Comparison of ENCODE assay signal across 19 cellular contexts in the genomic region with DNA sequence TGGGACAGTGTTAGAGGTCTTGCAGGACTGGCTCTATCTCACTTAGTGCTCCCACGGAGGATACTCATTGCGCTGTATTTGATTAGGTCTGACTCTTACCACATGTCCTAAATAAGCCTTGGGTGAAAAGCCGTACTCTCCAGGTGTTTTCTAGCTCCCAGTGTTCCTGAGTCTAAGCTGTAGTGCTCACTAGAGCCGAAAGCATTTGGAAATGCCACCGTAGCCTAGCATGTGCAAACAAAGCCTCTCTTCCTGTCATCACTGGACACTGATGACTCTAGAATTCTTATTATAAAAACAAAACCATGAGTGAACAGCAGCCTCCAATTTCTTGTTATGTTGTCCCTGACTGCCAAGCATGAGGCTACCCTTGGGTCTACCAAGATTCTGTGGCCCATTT.
"Had no signal": no experiment of that assay in that cellular context is flagged by ENCODE, and none has a peak within 500 bp of the region (broad histone marks: within the 10 kb centered on the region; RNA-seq: fewer than 3 reads in every experiment).

No MANE protein-coding gene starts in this region.

- H3K36me3 ChIP-seq: sigmoid colon had no signal

- DNase-seq: cerebellar nuclear complex; dermis blood vessel endothelial cell; effector CD4-positive, alpha-beta T cell; endodermal cell; immature natural killer cell; left colon; mammary epithelial cell; mucosa of descending colon; naive thymus-derived CD8-positive, alpha-beta T cell; posterior cingulate gyrus; sigmoid colon; stimulated activated CD4-positive, alpha-beta T cell treated with anti-CD3 and anti-CD28 coated beads, Interleukin-12 subunit alpha, Interleukin-12 subunit beta, amount 100 ng/mL, for 4 hours; stimulated activated naive CD4-positive, alpha-beta T cell; trophoblast cell had no signal

- H3K4me3 ChIP-seq: mucosa of descending colon, sigmoid colon, skin epidermis had no signal

- FAIRE-seq: colon, endothelial cell of umbilical vein, frontal cortex, keratinocyte had no signal

- H3K4me1 ChIP-seq: sigmoid colon had no signal

- H3K27ac ChIP-seq: sigmoid colon, skin epidermis had no signal

- ATAC-seq: left colon; mucosa of descending colon; naive thymus-derived CD8-positive, alpha-beta T cell had no signal

- H3K27me3 ChIP-seq: sigmoid colon had no signal

- H3K9me3 ChIP-seq: mucosa of descending colon, sigmoid colon had no signal
